ENCODE assay signal across 12 cellular contexts in the genomic region with DNA sequence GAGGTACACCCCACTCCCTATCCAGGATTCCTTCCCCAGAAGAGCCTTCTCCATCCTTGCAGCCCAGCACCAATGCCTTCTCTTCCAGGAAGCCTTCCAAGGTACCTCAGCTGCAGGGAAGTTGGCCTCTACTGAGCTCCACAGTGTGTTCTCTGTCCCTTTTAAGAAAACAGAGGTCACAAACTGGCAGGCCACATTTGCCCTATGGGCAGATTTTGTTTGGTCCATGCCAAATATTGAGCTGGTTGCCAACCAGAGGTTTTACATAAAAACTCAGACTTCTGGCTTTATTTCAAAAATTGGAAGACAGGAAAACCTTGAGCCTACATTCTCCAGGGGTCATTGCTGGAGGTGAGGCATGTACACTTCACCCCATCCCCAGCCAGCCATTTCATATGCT. TPM values are rescaled to one million over a fixed set of nuclear protein-coding genes. Genes with fewer than 3 reads are reported as not detected.
DNase-seq lines count a peak whose midpoint lies in the region; ATAC-seq and TF ChIP-seq lines count a peak whose summit lies in the region.
"Had no signal": no experiment of that assay in that cellular context is flagged by ENCODE, and none has a peak within 500 bp of the region (broad histone marks: within the 10 kb centered on the region; RNA-seq: fewer than 3 reads in every experiment).

No MANE protein-coding gene starts in this region.

- H3K4me1 Mint-ChIP-seq in central memory CD8-positive, alpha-beta T cell = no peaks in the 10 kb centered on the region
- H3K4me1 Mint-ChIP-seq in nephron = peaks cover 69% of the 10 kb centered on the region

- no peaks in the 10 kb centered on the region for H3K36me3 Mint-ChIP-seq in central memory CD8-positive, alpha-beta T cell (ENCODE audit: insufficient read depth)
- peaks cover 23% of the 10 kb centered on the region for H3K36me3 Mint-ChIP-seq in nephron (ENCODE audit: low read depth)
- H3K36me3 Mint-ChIP-seq: naive B cell had no signal

- no peaks in the 10 kb centered on the region for H3K9me3 Mint-ChIP-seq in central memory CD8-positive, alpha-beta T cell
- H3K9me3 Mint-ChIP-seq in nephron = no peaks in the 10 kb centered on the region
- H3K9me3 Mint-ChIP-seq: naive B cell had no signal

- H3K4me3 ChIP-seq in HUES64 (ENCODE audit: low read length) (no peak overlapping the region), testis (no peak overlapping the region), colonic mucosa (no peak overlapping the region)
- H3K4me3 ChIP-seq: SK-N-MC had no signal

- ATAC-seq in central memory CD8-positive, alpha-beta T cell (replicated peaks; ENCODE audit: extremely low read depth, poor library complexity, severe bottlenecking) = no peak
- ATAC-seq in GM21576 (IDR thresholded peaks at IDR 0.05; ENCODE audit: unreplicated experiment) = no peak

- peaks cover 8% of the 10 kb centered on the region for H3K27me3 Mint-ChIP-seq in central memory CD8-positive, alpha-beta T cell
- H3K27me3 Mint-ChIP-seq in nephron (ENCODE audit: low read depth) = no peaks in the 10 kb centered on the region
- H3K27me3 Mint-ChIP-seq: naive B cell had no signal

- H3K27ac Mint-ChIP-seq in central memory CD8-positive, alpha-beta T cell (ENCODE audit: low read depth) = peak overlapping the region; percentile 24
- peak overlapping the region in 2 of 3 experiments; percentile 42 to 76 for H3K27ac Mint-ChIP-seq in nephron

- peaks cover 26% of the 10 kb centered on the region for H3K4me1 ChIP-seq in HUES64 (ENCODE audit: insufficient read depth, low read length)
- peaks cover 81% of the 10 kb centered on the region for H3K4me1 ChIP-seq in testis
- peaks cover 9% of the 10 kb centered on the region for H3K4me1 ChIP-seq in colonic mucosa

- H3K4me3 Mint-ChIP-seq in central memory CD8-positive, alpha-beta T cell = no peak overlapping the region
- H3K4me3 Mint-ChIP-seq in nephron = peak overlapping the region in 1 of 3 experiments; percentile 52

- no peak for TF ChIP-seq POLR2A in testis (IDR thresholded peaks at IDR 0.05)

- H3K36me3 ChIP-seq in HUES64 (ENCODE audit: insufficient read depth, low read length) = no peaks in the 10 kb centered on the region
- H3K36me3 ChIP-seq in testis (ENCODE audit: low read depth, missing control alignments) = no peaks in the 10 kb centered on the region
- no peaks in the 10 kb centered on the region for H3K36me3 ChIP-seq in colonic mucosa

- H3K9me3 ChIP-seq in HUES64 (ENCODE audit: insufficient read depth, low read depth, low read length) (no peaks in the 10 kb centered on the region), testis (no peaks in the 10 kb centered on the region), colonic mucosa (no peaks in the 10 kb centered on the region)

- H3K27me3 ChIP-seq in HUES64 (ENCODE audit: insufficient read depth, low read length) (no peaks in the 10 kb centered on the region), testis (no peaks in the 10 kb centered on the region), colonic mucosa (no peaks in the 10 kb centered on the region)

- H3K27ac ChIP-seq in HUES64 (ENCODE audit: low read depth, low read length) (peak overlapping the region; percentile 42), testis (peak overlapping the region; percentile 65 to 71), colonic mucosa (no peak overlapping the region)
- H3K27ac ChIP-seq: SK-N-MC had no signal

- no peak overlapping the region; the same call in 1 of the 2 replicates for H3K9ac ChIP-seq in HUES64 (ENCODE audit: low read depth, low read length)
- H3K9ac ChIP-seq in colonic mucosa (ENCODE audit: low read depth in 2 of 2, low read length in 2 of 2) = no peak overlapping the region

- TF ChIP-seq CTCF in nephron (IDR thresholded peaks at IDR 0.05; ENCODE audit: unreplicated experiment in 3 of 3) = no peak
- TF ChIP-seq CTCF in testis (IDR thresholded peaks at IDR 0.05) = no peak
- no peak for TF ChIP-seq CTCF in colonic mucosa (IDR thresholded peaks at IDR 0.05)

- intact Hi-C loops in testis (cut with DNase I; ENCODE audit: low total_unique reads) (no loop called here), colonic mucosa (cut with DNase I) (no loop called here)

- DNase-seq in central memory CD8-positive, alpha-beta T cell (ENCODE audit: low spot score in 2 of 2) = no peak
- no peak for DNase-seq in testis
- DNase-seq in colonic mucosa = no peak
- DNase-seq in mucosa of gallbladder (ENCODE audit: low spot score) = no peak
- no peak for DNase-seq in medulla oblongata (ENCODE audit: extremely low spot score)
- DNase-seq: naive B cell; NCI-H748 treated with DMSO at 0.1 percent for 48 hours; stimulated activated CD4-positive, alpha-beta T cell treated with anti-CD3 and anti-CD28 coated beads, Interleukin-15, amount 100 ng/mL, for 24 hours had no signal

RNA-seq across cellular contexts. Expression of a gene that starts 9.0 kb away (rescaled TPM):
- 34.7 TPM for polyA plus RNA-seq in HUES64 (2013, experiment 1 of 2)
- polyA plus RNA-seq in HUES64 (2013, experiment 2 of 2) = 33.9 TPM
- total RNA-seq in testis (100 to 1,000 TPM; 167 to 174 TPM), colonic mucosa (10 to 100 TPM; 37.4 to 51.3 TPM), mucosa of gallbladder (80.7 TPM)
- polyA plus RNA-seq in testis (ENCODE audit: insufficient read depth, low read depth, low replicate concordance) = 55.0 TPM

RNA-seq across cellular contexts. Expression of a gene that starts 49.4 kb away (rescaled TPM):
- polyA plus RNA-seq in HUES64 (2013, experiment 1 of 2) = 1,825 TPM
- 1,978 TPM for polyA plus RNA-seq in HUES64 (2013, experiment 2 of 2)
- total RNA-seq in testis (1,000 to 10,000 TPM in 1 of 2 donors, 100 to 1,000 TPM in 1; 781 to 1,273 TPM), colonic mucosa (1,000 to 10,000 TPM; 1,643 to 1,700 TPM), mucosa of gallbladder (1,424 TPM)
- polyA plus RNA-seq in testis (ENCODE audit: insufficient read depth, low read depth, low replicate concordance) = 1,234 TPM
